ENCODE assay signal across 31 cellular contexts in genomic region chr9:100927778-100928177, GRCh38.
"Had no signal": no experiment of that assay in that cellular context is flagged by ENCODE, and none has a peak within 500 bp of the region (broad histone marks: within the 10 kb centered on the region; RNA-seq: fewer than 3 reads in every experiment).

No MANE protein-coding gene starts in this region.

- H3K4me1 ChIP-seq: adrenal gland, ascending aorta, breast epithelium had no signal

- DNase-seq: activated effector memory CD4-positive, alpha-beta T cell treated with anti-CD3 and anti-CD28 coated beads, Interleukin-2, amount 50 U/mL, for 16 hours; activated effector memory CD4-positive, alpha-beta T cell treated with Interleukin-2 at 50 U/mL for 16 hours; activated gamma-delta T cell; activated gamma-delta T cell treated with Interleukin-2 at 50 U/mL for 16 hours; activated naive CD4-positive, alpha-beta T cell; activated naive CD4-positive, alpha-beta T cell treated with anti-CD3 and anti-CD28 coated beads for 36 hours; activated naive CD4-positive, alpha-beta T cell treated with anti-CD3 and anti-CD28 coated beads, Interleukin-2, amount 10 ng/mL, durations not matched to agents 7 days and 5 days; activated naive CD4-positive, alpha-beta T cell treated with anti-CD3 and anti-CD28 coated beads, Interleukin-2, amount 50 U/mL, for 16 hours; activated naive CD4-positive, alpha-beta T cell treated with Interleukin-2 at 50 U/mL for 16 hours; activated naive CD8-positive, alpha-beta T cell treated with anti-CD3 and anti-CD28 coated beads for 36 hours; activated naive CD8-positive, alpha-beta T cell treated with anti-CD3 and anti-CD28 coated beads, Interleukin-2, amount 10 ng/mL, durations not matched to agents 7 days and 5 days; activated naive CD8-positive, alpha-beta T cell treated with anti-CD3 and anti-CD28 coated beads, Interleukin-2, amount 50 U/mL, for 24 hours; activated T-cell treated with anti-CD3 and anti-CD28 coated beads for 4 hours; activated T-cell treated with anti-CD3 and anti-CD28 coated beads, Interleukin-2, amount 50 U/mL, for 1 hour; activated T-cell treated with anti-CD3 and anti-CD28 coated beads, Interleukin-2, amount 50 U/mL, for 24 hours; activated T-cell treated with anti-CD3 and anti-CD28 coated beads, Interleukin-2, amount 50 U/mL, for 4 hours; activated T-cell treated with anti-CD3 and anti-CD28 coated beads, Interleukin-2, amount 50 U/mL, for 48 hours; activated T-cell treated with anti-CD3 and anti-CD28 coated beads, Interleukin-2, amount 50 U/mL, for 72 hours; adrenal gland; amniotic stem cell; amygdala; anterior cingulate cortex; aorta; brain microvascular endothelial cell; central memory CD4-positive, alpha-beta T cell; cerebellar nuclear complex had no signal

- H3K36me3 ChIP-seq: adrenal gland, ascending aorta, brain microvascular endothelial cell, breast epithelium, cardiac muscle cell had no signal

- H3K27me3 ChIP-seq: adrenal gland, ascending aorta, brain microvascular endothelial cell, breast epithelium, cardiac muscle cell had no signal

- H3K27ac ChIP-seq: adrenal gland, ascending aorta, brain microvascular endothelial cell, breast epithelium, cardiac muscle cell had no signal

- H3K9me3 ChIP-seq: adrenal gland, ascending aorta, breast epithelium had no signal

- H3K4me3 ChIP-seq: adrenal gland, ascending aorta, breast epithelium, cardiac muscle cell had no signal

- ATAC-seq: activated naive CD4-positive, alpha-beta T cell treated with anti-CD3 and anti-CD28 coated beads, Interleukin-2, amount 50 U/mL, for 72 hours; activated naive CD8-positive, alpha-beta T cell treated with anti-CD3 and anti-CD28 coated beads, Interleukin-2, amount 50 U/mL, for 24 hours; activated T-cell treated with anti-CD3 and anti-CD28 coated beads, Interleukin-2, amount 50 U/mL, for 4 hours; activated T-cell treated with anti-CD3 and anti-CD28 coated beads, Interleukin-2, amount 50 U/mL, for 72 hours; activated T-helper 17 cell treated with anti-CD3 and anti-CD28 coated beads, Interleukin-2, amount 50 U/mL, for 72 hours had no signal
